Comparison of ENCODE assay signal across 12 cellular contexts in genomic region chr4:137310593-137311490, GRCh38.
A peak's percentile ranks its signal among the peaks of the same experiment; 100 is the strongest.
DNase-seq lines count a peak whose midpoint lies in the region; ATAC-seq, FAIRE-seq and TF ChIP-seq lines count a peak whose summit lies in the region.
"Had no signal": no experiment of that assay in that cellular context is flagged by ENCODE, and none has a peak within 500 bp of the region (broad histone marks: within the 10 kb centered on the region; RNA-seq: fewer than 3 reads in every experiment).

No MANE protein-coding gene starts in this region.

- H3K4me3 Mint-ChIP-seq in chondrocyte (ENCODE audit: unreplicated experiment), result peak overlapping the region; percentile 29
- H3K4me3 Mint-ChIP-seq in activated CD4-positive, alpha-beta T cell treated with anti-CD3 and anti-CD28 coated beads for 36 hours, result no peak overlapping the region

- no peak for ATAC-seq in activated CD4-positive, alpha-beta T cell treated with anti-CD3 and anti-CD28 coated beads for 36 hours
- no peak for ATAC-seq in HG02642 (IDR thresholded peaks at IDR 0.05; ENCODE audit: poor library complexity, unreplicated experiment)

- H3K27me3 Mint-ChIP-seq in chondrocyte (ENCODE audit: low read depth), result no peaks in the 10 kb centered on the region
- H3K27me3 Mint-ChIP-seq in activated CD4-positive, alpha-beta T cell treated with anti-CD3 and anti-CD28 coated beads for 36 hours, result no peaks in the 10 kb centered on the region

- no peaks in the 10 kb centered on the region for H3K27me3 ChIP-seq in esophagus muscularis mucosa

- no peaks in the 10 kb centered on the region for H3K36me3 ChIP-seq in esophagus muscularis mucosa

- DNase-seq in AG08395 (ENCODE audit: low spot score), result peak; percentile 59
- peak; percentile 11 for DNase-seq in HTR-8/SVneo (ENCODE audit: insufficient read length, low spot score)
- no peak for DNase-seq in chondrocyte (ENCODE audit: low spot score)
- DNase-seq in myocyte (ENCODE audit: low read depth), result peak; percentile 67
- DNase-seq in NCI-H2171 treated with DMSO at 0.1 percent for 48 hours (lab: John Stamatoyannopoulos, UW), result no peak
- DNase-seq in activated CD4-positive, alpha-beta T cell treated with anti-CD3 and anti-CD28 coated beads for 36 hours, result no peak
- no peak for DNase-seq in esophagus muscularis mucosa (ENCODE audit: extremely low spot score)
- DNase-seq: activated effector memory CD4-positive, alpha-beta T cell treated with anti-CD3 and anti-CD28 coated beads, Interleukin-2, amount 50 U/mL, for 16 hours; NCI-H1048; stimulated activated naive CD4-positive, alpha-beta T cell had no signal

- peak overlapping the region; percentile 87 for H3K27ac Mint-ChIP-seq in chondrocyte (ENCODE audit: unreplicated experiment)
- no peak overlapping the region for H3K27ac Mint-ChIP-seq in activated CD4-positive, alpha-beta T cell treated with anti-CD3 and anti-CD28 coated beads for 36 hours

- H3K9me3 Mint-ChIP-seq in chondrocyte (ENCODE audit: low read depth), result no peaks in the 10 kb centered on the region
- peaks cover 1% of the 10 kb centered on the region for H3K9me3 Mint-ChIP-seq in activated CD4-positive, alpha-beta T cell treated with anti-CD3 and anti-CD28 coated beads for 36 hours (ENCODE audit: low read depth)

- no peaks in the 10 kb centered on the region for H3K9me3 ChIP-seq in esophagus muscularis mucosa

- FAIRE-seq in HTR-8/SVneo (lab: Jason Lieb, UNC), result no peak

- H3K4me1 ChIP-seq in esophagus muscularis mucosa, result peaks cover 0 to 22% (median 19%) of the 10 kb centered on the region in 4 donors

- peaks cover 57% of the 10 kb centered on the region for H3K4me1 Mint-ChIP-seq in chondrocyte (ENCODE audit: low read depth)
- no peaks in the 10 kb centered on the region for H3K4me1 Mint-ChIP-seq in activated CD4-positive, alpha-beta T cell treated with anti-CD3 and anti-CD28 coated beads for 36 hours

- no peak for TF ChIP-seq POLR2A in esophagus muscularis mucosa (IDR thresholded peaks at IDR 0.05; ENCODE audit: low read depth)

- no peaks in the 10 kb centered on the region for H3K36me3 Mint-ChIP-seq in chondrocyte (ENCODE audit: low read depth)
- no peaks in the 10 kb centered on the region for H3K36me3 Mint-ChIP-seq in activated CD4-positive, alpha-beta T cell treated with anti-CD3 and anti-CD28 coated beads for 36 hours (ENCODE audit: low read depth)

- WGBS in esophagus muscularis mucosa, result 48% methylated on average over 3 of the region's 3 CpGs

- TF ChIP-seq CTCF in chondrocyte (IDR thresholded peaks at IDR 0.05), result no peak
- no peak for TF ChIP-seq CTCF in esophagus muscularis mucosa (IDR thresholded peaks at IDR 0.05)

- POLR2A ChIA-PET in activated CD4-positive, alpha-beta T cell treated with anti-CD3 and anti-CD28 coated beads for 36 hours (lab: Charles Lee), result no interaction called here

- TF ChIP-seq EP300 in esophagus muscularis mucosa (IDR thresholded peaks at IDR 0.05), result no peak

- intact Hi-C loops in activated CD4-positive, alpha-beta T cell treated with anti-CD3 and anti-CD28 coated beads for 36 hours (cut with DNase I, micrococcal nuclease), result no loop called here
- intact Hi-C loops in esophagus muscularis mucosa (cut with DNase I), result no loop called here

- CTCF ChIA-PET in activated CD4-positive, alpha-beta T cell treated with anti-CD3 and anti-CD28 coated beads for 36 hours (lab: Charles Lee), result no interaction called here

- H3K27ac ChIP-seq in esophagus muscularis mucosa (replicated peaks in 1 of 4), result peak overlapping the region in 2 of 4 donors; percentile 27 to 28

- H3K4me3 ChIP-seq in esophagus muscularis mucosa, result no peak overlapping the region
- H3K4me3 ChIP-seq: lung had no signal

Comparison
In these comparisons a context has a peak if more than half of its experiments do, and no peak if none do; other contexts are left out.
1. DNase-seq: peak in AG08395 (single experiment), HTR-8/SVneo (single experiment) and myocyte (single experiment); none in chondrocyte (single experiment), NCI-H2171 treated with DMSO at 0.1 percent for 48 hours (single experiment), activated CD4-positive, alpha-beta T cell treated with anti-CD3 and anti-CD28 coated beads for 36 hours (single experiment) and esophagus muscularis mucosa (single experiment).